In the genomic region with DNA sequence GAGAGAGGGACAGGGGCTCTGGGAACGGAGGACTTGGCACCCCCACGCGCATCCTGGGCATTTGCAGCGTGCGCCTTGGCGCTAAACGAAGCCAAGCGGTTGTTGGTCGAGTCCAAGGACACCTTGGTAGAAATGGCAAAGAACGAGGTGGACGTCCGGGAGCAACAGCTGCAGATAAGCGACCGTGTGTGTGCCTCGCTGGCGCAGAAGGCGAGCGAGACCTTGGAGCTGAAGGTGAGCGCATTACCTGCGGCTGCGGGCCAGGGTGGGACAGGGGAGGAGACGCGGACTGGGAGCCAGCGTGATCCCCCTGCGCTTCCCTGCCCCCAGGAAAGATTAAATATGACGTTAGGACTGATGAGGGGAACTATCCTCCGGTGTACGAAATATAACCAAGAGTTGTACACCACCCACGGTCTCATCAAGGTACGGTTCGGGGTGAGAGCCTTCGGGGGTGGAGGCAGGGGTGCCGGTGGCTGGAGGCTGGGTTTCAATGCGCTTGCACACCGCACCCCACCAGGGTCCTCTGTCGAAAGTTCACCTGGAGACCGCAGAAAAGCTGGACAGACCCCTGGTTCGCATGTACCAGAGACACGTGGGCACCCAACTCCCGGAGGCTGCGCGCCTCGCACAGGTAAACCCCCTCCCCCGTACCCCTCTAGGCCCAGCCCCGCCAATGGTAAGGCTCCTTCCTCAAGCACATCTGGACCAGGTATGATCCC, we compare ENCODE assay signal across 36 cellular contexts. TPM values are rescaled to one million over a fixed set of nuclear protein-coding genes. Genes with fewer than 3 reads are reported as not detected.
"Had no signal": no experiment of that assay in that cellular context is flagged by ENCODE, and none has a peak within 500 bp of the region (broad histone marks: within the 10 kb centered on the region; RNA-seq: fewer than 3 reads in every experiment).

No MANE protein-coding gene starts in this region.

- ATAC-seq: Panc1, Right ventricle myocardium inferior, SK-N-SH treated with all-trans-retinoic acid at 6 μM for 48 hours had no signal

- DNase-seq: Karpas-422, MM.1S, MV-4-11, NCI-H1092, NCI-H1105, NCI-H1417 treated with DMSO at 0.1 percent for 48 hours, NCI-H1436 treated with DMSO at 0.1 percent for 48 hours, NCI-H1694 treated with DMSO at 0.1 percent for 48 hours, NCI-H187 treated with DMSO at 0.1 percent for 48 hours, NCI-H2029, NCI-H2081, NCI-H2171 treated with DMSO at 0.1 percent for 48 hours, NCI-H2227 treated with DMSO at 0.1 percent for 48 hours, NCI-H345, NCI-H446, NCI-H510A treated with DMSO at 0.1 percent for 48 hours, NCI-H524 treated with DMSO at 0.1 percent for 48 hours, NCI-H526 treated with DMSO at 0.1 percent for 48 hours, NCI-H774, PC-9, SHP77, SIG-M5, SJCRH30, SW 1271 had no signal

- H3K36me3 ChIP-seq: SJCRH30 had no signal

- FAIRE-seq: RCC 7860 had no signal

- H3K27ac ChIP-seq: KMS-11, PC-9, RWPE1, SJCRH30, SK-N-MC had no signal

- H3K9me3 ChIP-seq: SJCRH30 had no signal

- H3K4me3 ChIP-seq: PC-9, SJCRH30, SK-N-MC had no signal

- H3K4me1 ChIP-seq: SJCRH30 had no signal

- H3K9ac ChIP-seq: KMS-11 had no signal

RNA-seq across cellular contexts. Expression of a gene that starts 27.8 kb away (rescaled TPM):
- total RNA-seq: LHCN-M2, MCF 10A, NCI-H460, OCI-LY7, Right ventricle myocardium inferior, SK-MEL-5 had no signal

RNA-seq across cellular contexts. Expression of a gene that starts 41.8 kb away (rescaled TPM):
- total RNA-seq: LHCN-M2, MCF 10A, NCI-H460, OCI-LY7, Right ventricle myocardium inferior, SJCRH30, SK-MEL-5 had no signal
